Comparison of ENCODE assay signal across 9 cellular contexts in genomic region chr11:14645985-14646900, GRCh38. TPM values are rescaled to one million over a fixed set of nuclear protein-coding genes. Genes with fewer than 3 reads are reported as not detected.
DNase-seq lines count a peak whose midpoint lies in the region; ATAC-seq lines count a peak whose summit lies in the region.
"Had no signal": no experiment of that assay in that cellular context is flagged by ENCODE, and none has a peak within 500 bp of the region (broad histone marks: within the 10 kb centered on the region; RNA-seq: fewer than 3 reads in every experiment).

No MANE protein-coding gene starts in this region.

- peaks cover 63% of the 10 kb centered on the region for H3K36me3 Mint-ChIP-seq in activated CD4-positive, alpha-beta T cell treated with anti-CD3 and anti-CD28 coated beads, Interleukin-2, amount 10 ng/mL, durations not matched to agents 7 days and 5 days (ENCODE audit: low read depth)

- H3K27me3 ChIP-seq in right cardiac atrium (ENCODE audit: control insufficient read depth, insufficient read depth): no peaks in the 10 kb centered on the region
- no peaks in the 10 kb centered on the region for H3K27me3 ChIP-seq in subcutaneous abdominal adipose tissue (ENCODE audit: control insufficient read depth in 5 of 5, insufficient read depth in 4 of 5, low read length in 5 of 5)

- no peak for ATAC-seq in right cardiac atrium
- no peak for ATAC-seq in HG02678 (IDR thresholded peaks at IDR 0.05; ENCODE audit: unreplicated experiment)

- peak overlapping the region; percentile 75 for H3K27ac Mint-ChIP-seq in activated CD4-positive, alpha-beta T cell treated with anti-CD3 and anti-CD28 coated beads, Interleukin-2, amount 10 ng/mL, durations not matched to agents 7 days and 5 days

- H3K4me3 ChIP-seq in right cardiac atrium (ENCODE audit: low read length): peak overlapping the region; percentile 69
- H3K4me3 ChIP-seq in subcutaneous abdominal adipose tissue (ENCODE audit: low read depth in 1 of 5, low read length in 5 of 5): peak overlapping the region; percentile 83 to 95 (median 89)

- peaks cover 3% of the 10 kb centered on the region for H3K9me3 Mint-ChIP-seq in activated CD4-positive, alpha-beta T cell treated with anti-CD3 and anti-CD28 coated beads, Interleukin-2, amount 10 ng/mL, durations not matched to agents 7 days and 5 days

- H3K9me3 ChIP-seq in right cardiac atrium (ENCODE audit: control insufficient read depth, low read length) (no peaks in the 10 kb centered on the region), subcutaneous abdominal adipose tissue (ENCODE audit: control insufficient read depth in 5 of 5, low read length in 5 of 5) (peaks cover 0 to 4% (median 0%) of the 10 kb centered on the region in 5 donors)

- CTCF ChIA-PET in activated CD4-positive, alpha-beta T cell treated with anti-CD3 and anti-CD28 coated beads, Interleukin-2, amount 10 ng/mL, durations not matched to agents 7 days and 5 days (lab: Charles Lee): interaction anchor here (1.0 to 2.0 kb wide), 6 partner anchors 8 to 261 kb away, joined by 3 to 12 read pairs (median 5); partner anchors contain the start of gene PSMA1

- peaks cover 51% of the 10 kb centered on the region for H3K4me1 Mint-ChIP-seq in activated CD4-positive, alpha-beta T cell treated with anti-CD3 and anti-CD28 coated beads, Interleukin-2, amount 10 ng/mL, durations not matched to agents 7 days and 5 days

- 67% methylated on average over 6 of the region's 6 CpGs for whole genome bisulfite sequencing in right cardiac atrium

- peaks cover 0 to 8% (median 2%) of the 10 kb centered on the region in 5 donors for H3K36me3 ChIP-seq in subcutaneous abdominal adipose tissue (ENCODE audit: control insufficient read depth in 5 of 5, insufficient read depth in 5 of 5, low read length in 5 of 5)

- H3K27me3 Mint-ChIP-seq in activated CD4-positive, alpha-beta T cell treated with anti-CD3 and anti-CD28 coated beads, Interleukin-2, amount 10 ng/mL, durations not matched to agents 7 days and 5 days: no peaks in the 10 kb centered on the region

- no peak overlapping the region for H3K27ac ChIP-seq in right cardiac atrium (ENCODE audit: low read length)
- H3K27ac ChIP-seq in subcutaneous abdominal adipose tissue (ENCODE audit: low read depth, low read length): peak overlapping the region; percentile 90

- peaks cover 3% of the 10 kb centered on the region for H3K4me1 ChIP-seq in right cardiac atrium (ENCODE audit: control insufficient read depth, insufficient read depth, low read length)
- peaks cover 0 to 38% (median 33%) of the 10 kb centered on the region in 5 donors for H3K4me1 ChIP-seq in subcutaneous abdominal adipose tissue (ENCODE audit: control insufficient read depth in 5 of 5, insufficient read depth in 5 of 5, low read length in 5 of 5)

- POLR2A ChIA-PET in activated CD4-positive, alpha-beta T cell treated with anti-CD3 and anti-CD28 coated beads, Interleukin-2, amount 10 ng/mL, durations not matched to agents 7 days and 5 days (lab: Charles Lee): interaction anchor here (1.3 kb wide), 1 partner anchor 126 kb away, joined by 6 read pairs; the partner anchor contains the start of gene PSMA1

- H3K4me3 Mint-ChIP-seq in activated CD4-positive, alpha-beta T cell treated with anti-CD3 and anti-CD28 coated beads, Interleukin-2, amount 10 ng/mL, durations not matched to agents 7 days and 5 days: peak overlapping the region; percentile 82

- in situ Hi-C loops in SK-MEL-5 (cut with HindIII; ENCODE audit: low pct_unique_long_range_greater_than_20kb, low sequenced_read_pairs): no loop called here

- peak; percentile 41 for DNase-seq in activated CD4-positive, alpha-beta T cell treated with anti-CD3 and anti-CD28 coated beads, Interleukin-2, amount 10 ng/mL, durations not matched to agents 7 days and 5 days
- no peak for DNase-seq in activated CD4-positive, alpha-beta T cell treated with anti-CD3 and anti-CD28 coated beads for 48 hours
- DNase-seq in SK-MEL-5 (ENCODE audit: low read depth, low spot score): peak; percentile 29
- DNase-seq in right cardiac atrium: no peak
- DNase-seq in stimulated activated CD8-positive, alpha-beta memory T cell treated with anti-CD3 and anti-CD28 coated beads, Interleukin-4, amount 100 ng/mL, for 48 hours: no peak
- no peak for DNase-seq in NCI-H146 treated with DMSO at 0.1 percent for 48 hours (lab: John Stamatoyannopoulos, UW; ENCODE audit: unreplicated experiment)
- DNase-seq: central memory CD4-positive, alpha-beta T cell had no signal

- H3K9ac ChIP-seq in subcutaneous abdominal adipose tissue (ENCODE audit: low read length in 5 of 5): peak overlapping the region; percentile 53 to 92 (median 79)

- intact Hi-C loops in right cardiac atrium (cut with DNase I): loop anchor here in 2 of 4 donors (10.0 kb wide), 2 partner anchors 101 to 249 kb away; partner anchors contain the start of gene CYP2R1 (in 2 of the 2)

RNA-seq across cellular contexts. Expression of gene PDE3B, which starts 2.6 kb away (rescaled TPM):
- 100 to 1,000 TPM in 1 of 2 experiments, 10 to 100 TPM in 1; 96.6 to 101 TPM for total RNA-seq in activated CD4-positive, alpha-beta T cell treated with anti-CD3 and anti-CD28 coated beads, Interleukin-2, amount 10 ng/mL, durations not matched to agents 7 days and 5 days
- total RNA-seq in SK-MEL-5 (2014; rRNA removed; shearing (Covaris generic)): 11.4 and 11.9 TPM in 2 replicates
- polyA plus RNA-seq in SK-MEL-5 (2015; cell fraction: cytosol; rRNA removed): 6.6 and 8.4 TPM in 2 replicates
- polyA plus RNA-seq in SK-MEL-5 (2015; cell fraction: nucleus; rRNA removed): 19.9 and 25.0 TPM in 2 replicates
- total RNA-seq in right cardiac atrium: 10 to 100 TPM in 1 of 4 donors, 1 to 10 TPM in 3; 8.3 to 18.6 (median 9.4) TPM
- 4.9 TPM for polyA plus RNA-seq in right cardiac atrium

Comparison
In these comparisons a context has a peak if more than half of its experiments do, and no peak if none do; other contexts are left out.
1. DNase-seq: peak in activated CD4-positive, alpha-beta T cell treated with anti-CD3 and anti-CD28 coated beads, Interleukin-2, amount 10 ng/mL, durations not matched to agents 7 days and 5 days (single experiment) and SK-MEL-5 (single experiment); none in activated CD4-positive, alpha-beta T cell treated with anti-CD3 and anti-CD28 coated beads for 48 hours (single experiment), right cardiac atrium (0 of 3), stimulated activated CD8-positive, alpha-beta memory T cell treated with anti-CD3 and anti-CD28 coated beads, Interleukin-4, amount 100 ng/mL, for 48 hours (single experiment) and NCI-H146 treated with DMSO at 0.1 percent for 48 hours (single experiment).